8 cellular contexts compared by ENCODE assay signal in the genomic region with DNA sequence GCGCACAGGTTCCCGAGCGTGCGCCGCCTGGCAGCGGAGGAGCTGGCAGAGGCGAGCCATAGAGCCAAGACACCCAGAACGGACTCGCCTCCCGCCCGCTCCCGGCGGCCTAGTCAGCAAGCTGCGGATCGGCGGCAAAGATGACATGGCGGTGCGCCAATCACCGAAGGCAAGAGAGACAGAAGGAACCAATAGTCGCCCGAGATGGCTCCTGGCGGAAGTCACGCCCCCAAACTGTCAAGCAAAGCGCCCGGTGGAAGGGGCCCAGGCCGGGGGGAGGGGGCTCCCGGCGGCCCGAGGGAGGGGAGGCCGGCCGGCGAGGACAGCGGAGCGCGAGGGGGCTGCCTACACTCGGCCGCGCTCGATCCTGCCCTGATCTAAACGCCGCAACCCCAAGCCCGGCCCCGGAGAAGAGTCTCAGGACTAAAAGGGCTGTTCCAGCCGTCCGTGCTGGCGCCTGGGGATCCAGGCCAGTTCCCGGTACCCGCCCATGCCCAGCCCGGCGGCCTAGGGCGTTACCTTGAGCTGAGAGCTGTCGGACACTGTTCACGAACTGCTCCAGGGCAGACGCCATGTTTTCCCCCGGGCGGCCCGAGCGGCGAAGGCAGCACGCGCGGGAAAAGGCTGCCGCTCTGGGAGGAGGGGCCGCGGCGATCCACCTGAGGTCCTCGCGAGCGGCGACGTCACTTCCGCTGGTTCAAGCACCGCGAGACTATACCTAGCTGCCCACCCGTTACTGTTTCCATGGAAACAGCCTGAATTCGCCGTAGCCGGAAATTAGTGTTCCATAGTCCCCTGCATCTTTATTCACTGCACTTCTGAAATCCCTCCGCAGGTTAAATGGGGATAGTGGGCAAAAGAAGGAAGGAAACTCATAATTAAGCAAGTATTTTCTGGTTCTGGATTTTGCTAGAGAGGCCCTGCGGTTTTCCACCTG. TPM values are rescaled to one million over a fixed set of nuclear protein-coding genes. Genes with fewer than 3 reads are reported as not detected.
DNase-seq lines count a peak whose midpoint lies in the region; ATAC-seq and TF ChIP-seq lines count a peak whose summit lies in the region.

A gene (minus strand): TSS at position 634 of the 937 bp plus-strand sequence. CDS start 60 bp downstream, at position 574.

- H3K4me3 ChIP-seq in epithelial cell of esophagus (ENCODE audit: low read length) (peak within 1 kb of the TSS; percentile 75), mucosa of descending colon (peak within 1 kb of the TSS; percentile 91)

- H3K9me3 Mint-ChIP-seq in IgD-negative memory B cell: no peaks in the 10 kb centered on the region

- ATAC-seq in GM21529 (IDR thresholded peaks at IDR 0.05; ENCODE audit: unreplicated experiment) (peak; percentile 85), mucosa of descending colon (peak; percentile 97)

- H3K4me3 Mint-ChIP-seq in IgD-negative memory B cell: peak within 1 kb of the TSS; percentile 87 to 96 (median 92)

- H3K36me3 ChIP-seq in mucosa of descending colon (ENCODE audit: low read depth): peaks cover 4% of the 10 kb centered on the region

- TF ChIP-seq CTCF in epithelial cell of esophagus (IDR thresholded peaks at IDR 0.05; ENCODE audit: insufficient read depth, low read depth, low read length, missing control alignments) (no peak), mucosa of descending colon (IDR thresholded peaks at IDR 0.05) (no peak)

- peak; percentile 84 for DNase-seq in DMS 273 treated with DMSO at 0.1 percent for 48 hours (lab: John Stamatoyannopoulos, UW)
- DNase-seq in OCI-M2 (lab: John Stamatoyannopoulos, UW; ENCODE audit: unreplicated experiment): peak; percentile 37
- DNase-seq in activated T-cell treated with anti-CD3 and anti-CD28 coated beads for 4 hours: peak; percentile 95
- DNase-seq in epithelial cell of esophagus (ENCODE audit: low read depth): peak; percentile 98
- peak; percentile 98 to 99 (median 99) for DNase-seq in mucosa of descending colon
- peak; percentile 95 for DNase-seq in stimulated activated CD8-positive, alpha-beta memory T cell treated with anti-CD3 and anti-CD28 coated beads, Interleukin-4, amount 100 ng/mL, for 24 hours (ENCODE audit: low read depth)

- H3K4me1 Mint-ChIP-seq in IgD-negative memory B cell: peaks cover 25 to 34% (median 28%) of the 10 kb centered on the region in 3 donors

- intact Hi-C loops in mucosa of descending colon (cut with DNase I, micrococcal nuclease): no loop called here

- H3K27me3 Mint-ChIP-seq in IgD-negative memory B cell: no peaks in the 10 kb centered on the region

- peak within 1 kb of the TSS; percentile 81 to 97 (median 97) for H3K27ac Mint-ChIP-seq in IgD-negative memory B cell

- no peaks in the 10 kb centered on the region for H3K36me3 Mint-ChIP-seq in IgD-negative memory B cell

- peaks cover 25% of the 10 kb centered on the region for H3K4me1 ChIP-seq in mucosa of descending colon (ENCODE audit: low read depth)

- no peaks in the 10 kb centered on the region for H3K9me3 ChIP-seq in mucosa of descending colon

RNA-seq across cellular contexts. Expression of the gene that starts here (rescaled TPM):
- 87.0 TPM for polyA plus RNA-seq in IgD-negative memory B cell
- total RNA-seq in mucosa of descending colon: 10 to 100 TPM; 35.9 to 60.5 (median 42.2) TPM

Comparison
In these comparisons a context has a peak if more than half of its experiments do, and no peak if none do; other contexts are left out.
1. Peak in every context shown above with its lines: DNase-seq, ATAC-seq and H3K4me3 ChIP-seq.
2. DNase-seq: peak in every context shown above with its lines; median percentile 99 in mucosa of descending colon; 98 in epithelial cell of esophagus; 95 in activated T-cell treated with anti-CD3 and anti-CD28 coated beads for 4 hours; 95 in stimulated activated CD8-positive, alpha-beta memory T cell treated with anti-CD3 and anti-CD28 coated beads, Interleukin-4, amount 100 ng/mL, for 24 hours; 84 in DMS 273 treated with DMSO at 0.1 percent for 48 hours; 37 in OCI-M2.